Comparison of ENCODE assay signal across 21 cellular contexts in genomic region chr10:6794441-6794840, GRCh38.
DNase-seq lines count a peak whose midpoint lies in the region; ATAC-seq, FAIRE-seq and TF ChIP-seq lines count a peak whose summit lies in the region.
"Had no signal": no experiment of that assay in that cellular context is flagged by ENCODE, and none has a peak within 500 bp of the region (broad histone marks: within the 10 kb centered on the region; RNA-seq: fewer than 3 reads in every experiment).

No MANE protein-coding gene starts in this region.

- H3K79me2 ChIP-seq in SK-N-SH (ENCODE audit: insufficient read depth) (no peaks in the 10 kb centered on the region), keratinocyte (ENCODE audit: control insufficient read depth, insufficient read depth, low read length) (no peaks in the 10 kb centered on the region)

- no peak overlapping the region for H3K4me3 ChIP-seq in SK-N-SH (ENCODE audit: low read depth in 2 of 2, low read length in 1 of 2)
- peak overlapping the region; percentile 32 for H3K4me3 ChIP-seq in endodermal cell (ENCODE audit: low read length)
- peak overlapping the region; percentile 14 to 55 (median 53) for H3K4me3 ChIP-seq in keratinocyte (ENCODE audit: control insufficient read depth in 2 of 3, extremely low read depth in 1 of 3, insufficient read depth in 2 of 3, low read depth in 1 of 3, low read length in 3 of 3)
- H3K4me3 ChIP-seq in lower lobe of right lung = no peak overlapping the region
- H3K4me3 ChIP-seq in CD4-positive, alpha-beta memory T cell (ENCODE audit: low read length in 2 of 2) = no peak overlapping the region
- H3K4me3 ChIP-seq: HAP-1, K562, PC-9, SJCRH30 had no signal

- H2AFZ ChIP-seq in SK-N-SH (ENCODE audit: low read depth) = peak overlapping the region; percentile 72; the same call in 1 of the 2 replicates
- peak overlapping the region; percentile 94 for H2AFZ ChIP-seq in keratinocyte (ENCODE audit: control insufficient read depth, low read length)
- H2AFZ ChIP-seq: PC-9 had no signal

- peaks cover 5% of the 10 kb centered on the region; the same call in 1 of the 2 replicates for H3K27me3 ChIP-seq in SK-N-SH (ENCODE audit: insufficient read depth)
- no peaks in the 10 kb centered on the region for H3K27me3 ChIP-seq in endodermal cell (ENCODE audit: control insufficient read depth, insufficient read depth, low read length, poor library complexity, severe bottlenecking)
- H3K27me3 ChIP-seq in keratinocyte (ENCODE audit: control insufficient read depth, extremely low read depth, insufficient read depth, low read length) = no peaks in the 10 kb centered on the region
- H3K27me3 ChIP-seq in lower lobe of right lung (ENCODE audit: low read depth) = no peaks in the 10 kb centered on the region
- no peaks in the 10 kb centered on the region for H3K27me3 ChIP-seq in CD4-positive, alpha-beta memory T cell (ENCODE audit: insufficient read depth, low read length)
- H3K27me3 ChIP-seq: SJCRH30 had no signal

- H3K4me1 ChIP-seq in SK-N-SH (ENCODE audit: control insufficient read depth in 1 of 2, insufficient read depth in 2 of 2, low read depth in 1 of 2, low read length in 1 of 2) = no peaks in the 10 kb centered on the region
- peaks cover 9% of the 10 kb centered on the region for H3K4me1 ChIP-seq in endodermal cell (ENCODE audit: control insufficient read depth, insufficient read depth, low read length)
- peaks cover 8% of the 10 kb centered on the region for H3K4me1 ChIP-seq in keratinocyte (ENCODE audit: control insufficient read depth, extremely low read depth, insufficient read depth, low read length)
- no peaks in the 10 kb centered on the region for H3K4me1 ChIP-seq in lower lobe of right lung
- H3K4me1 ChIP-seq in CD4-positive, alpha-beta memory T cell (ENCODE audit: insufficient read depth, low read length) = no peaks in the 10 kb centered on the region
- H3K4me1 ChIP-seq: SJCRH30 had no signal

- TF ChIP-seq EP300 in SK-N-SH (IDR thresholded peaks at IDR 0.05; ENCODE audit: borderline replicate concordance in 1 of 2, low read depth in 1 of 2, low read length in 1 of 2) = no peak

- H3K27ac Mint-ChIP-seq in endodermal cell (peak overlapping the region; percentile 17), mesothelial cell of epicardium (no peak overlapping the region)
- no peak overlapping the region for H3K27ac Mint-ChIP-seq in CD4-positive, alpha-beta memory T cell
- H3K27ac Mint-ChIP-seq: CD8-positive, alpha-beta memory T cell had no signal

- no peak for FAIRE-seq in keratinocyte (lab: Jason Lieb, UNC)
- FAIRE-seq: GM19239, HTR-8/SVneo, K562 had no signal

- H3K4me2 ChIP-seq in SK-N-SH (no peak overlapping the region), keratinocyte (ENCODE audit: control insufficient read depth, extremely low read depth, insufficient read depth, low read depth, low read length) (peak overlapping the region; percentile 98)
- H3K4me2 ChIP-seq: PC-9 had no signal

- DNase-seq in SK-N-SH (no peak), endodermal cell (no peak), keratinocyte (ENCODE audit: low read depth, low spot score) (no peak), mesothelial cell of epicardium (ENCODE audit: low spot score in 2 of 2, unreplicated experiment in 2 of 2) (no peak), lower lobe of right lung (no peak)
- DNase-seq in CD4-positive, alpha-beta memory T cell = no peak
- DNase-seq: CD8-positive, alpha-beta memory T cell; MV-4-11; NCI-H1417; NCI-H1930; NCI-H510A; NCI-H774; PC-9; SJCRH30 had no signal

- CTCF ChIA-PET in SK-N-SH (lab: Yijun Ruan, JAX) = no interaction called here
- CTCF ChIA-PET in CD4-positive, alpha-beta memory T cell (lab: Charles Lee; ENCODE audit: partially characterized antibody) = no interaction called here

- H4K20me1 ChIP-seq in SK-N-SH (ENCODE audit: insufficient read depth) = no peaks in the 10 kb centered on the region
- no peaks in the 10 kb centered on the region for H4K20me1 ChIP-seq in keratinocyte (ENCODE audit: control insufficient read depth, extremely low read depth, insufficient read depth, low read length)

- no peak for TF ChIP-seq CTCF in SK-N-SH (IDR thresholded peaks at IDR 0.05)
- no peak for TF ChIP-seq CTCF in endodermal cell (conservative IDR thresholded peaks at IDR 0.05)
- TF ChIP-seq CTCF in keratinocyte (optimal IDR thresholded peaks at IDR 0.05 in 1 of 3, IDR thresholded peaks at IDR 0.05 in 1 of 3, conservative IDR thresholded peaks at IDR 0.05 in 1 of 3; ENCODE audit: extremely low read depth in 1 of 3, insufficient read depth in 2 of 3, low read length in 3 of 3) = no peak
- no peak for TF ChIP-seq CTCF in mesothelial cell of epicardium (IDR thresholded peaks at IDR 0.05; ENCODE audit: unreplicated experiment)
- TF ChIP-seq CTCF in lower lobe of right lung (IDR thresholded peaks at IDR 0.05) = no peak

- intact Hi-C loops in lower lobe of right lung (cut with DNase I) = no loop called here
- intact Hi-C loops in CD4-positive, alpha-beta memory T cell (cut with micrococcal nuclease) = no loop called here

- WGBS in SK-N-SH (ENCODE audit: low lambda C conversion rate) = 42% methylated on average over 10 of the region's 10 CpGs
- WGBS in endodermal cell (ENCODE audit: insufficient coverage in 1 of 2, insufficient read length in 1 of 2), 2 experiments = 72 to 76% methylated on average over 9 to 10 of the region's 10 CpGs

- no peaks in the 10 kb centered on the region for H3F3A ChIP-seq in SK-N-SH (replicated peaks; ENCODE audit: insufficient read depth)

- H3K9me3 ChIP-seq in SK-N-SH (no peaks in the 10 kb centered on the region), endodermal cell (ENCODE audit: control insufficient read depth, low read length) (no peaks in the 10 kb centered on the region), keratinocyte (ENCODE audit: control insufficient read depth, low read depth, low read length) (no peaks in the 10 kb centered on the region), lower lobe of right lung (no peaks in the 10 kb centered on the region)
- H3K9me3 ChIP-seq in CD4-positive, alpha-beta memory T cell (ENCODE audit: control insufficient read depth in 1 of 2, low read length in 2 of 2) = no peaks in the 10 kb centered on the region
- H3K9me3 ChIP-seq: HAP-1, SJCRH30 had no signal

- H3K27ac ChIP-seq in SK-N-SH (ENCODE audit: low read depth in 2 of 2, low read length in 1 of 2) (no peak overlapping the region), endodermal cell (ENCODE audit: low read depth, low read length) (no peak overlapping the region), keratinocyte (ENCODE audit: control insufficient read depth, insufficient read depth, low read length) (peak overlapping the region; percentile 64), lower lobe of right lung (no peak overlapping the region)
- H3K27ac ChIP-seq in CD4-positive, alpha-beta memory T cell (ENCODE audit: low read depth, low read length) = no peak overlapping the region
- H3K27ac ChIP-seq: HL-60, PC-9, SJCRH30 had no signal

- H3K27me3 Mint-ChIP-seq in endodermal cell (ENCODE audit: insufficient read depth) (no peaks in the 10 kb centered on the region), mesothelial cell of epicardium (ENCODE audit: low read depth) (peaks cover 15% of the 10 kb centered on the region)
- H3K27me3 Mint-ChIP-seq in CD4-positive, alpha-beta memory T cell = peaks cover 4 to 9% of the 10 kb centered on the region in 2 donors

- H3K36me3 ChIP-seq in SK-N-SH (replicated peaks in 1 of 2; ENCODE audit: control insufficient read depth in 1 of 2, insufficient read depth in 2 of 2, low read length in 1 of 2) (no peaks in the 10 kb centered on the region), endodermal cell (ENCODE audit: control insufficient read depth, insufficient read depth, low read length) (no peaks in the 10 kb centered on the region), keratinocyte (ENCODE audit: control insufficient read depth in 2 of 2, extremely low read depth in 1 of 2, insufficient read depth in 2 of 2, low read length in 2 of 2) (peaks cover 2 to 7% of the 10 kb centered on the region in 2 experiments), lower lobe of right lung (no peaks in the 10 kb centered on the region)
- H3K36me3 ChIP-seq in CD4-positive, alpha-beta memory T cell (ENCODE audit: insufficient read depth, low read length) = no peaks in the 10 kb centered on the region
- H3K36me3 ChIP-seq: HAP-1, SJCRH30 had no signal

- ATAC-seq in SK-N-SH treated with all-trans-retinoic acid at 6 μM for 48 hours (no peak), lower lobe of right lung (no peak), HG03354 (IDR thresholded peaks at IDR 0.05; ENCODE audit: poor library complexity, severe bottlenecking, unreplicated experiment) (no peak)
- ATAC-seq: K562 had no signal

- peak overlapping the region; percentile 4 for H3K4me3 Mint-ChIP-seq in endodermal cell
- H3K4me3 Mint-ChIP-seq in mesothelial cell of epicardium = no peak overlapping the region
- no peak overlapping the region for H3K4me3 Mint-ChIP-seq in CD4-positive, alpha-beta memory T cell
- H3K4me3 Mint-ChIP-seq: CD8-positive, alpha-beta memory T cell had no signal

- H3K36me3 Mint-ChIP-seq in endodermal cell (ENCODE audit: low read depth) (no peaks in the 10 kb centered on the region), mesothelial cell of epicardium (no peaks in the 10 kb centered on the region)
- no peaks in the 10 kb centered on the region for H3K36me3 Mint-ChIP-seq in CD4-positive, alpha-beta memory T cell
- H3K36me3 Mint-ChIP-seq: CD8-positive, alpha-beta memory T cell had no signal

- no peak for TF ChIP-seq RAD21 in SK-N-SH (IDR thresholded peaks at IDR 0.05; ENCODE audit: low read length)

- no peaks in the 10 kb centered on the region for H3K9me1 ChIP-seq in keratinocyte (ENCODE audit: control insufficient read depth, extremely low read depth, insufficient read depth, low read length)

- dilution Hi-C loops in keratinocyte (cut with MboI; ENCODE audit: extremely low pct_ligation_motif_present, low sequenced_read_pairs) = no loop called here

- POLR2A ChIA-PET in SK-N-SH (lab: Yijun Ruan, JAX) = no interaction called here
- POLR2A ChIA-PET in CD4-positive, alpha-beta memory T cell (lab: Charles Lee; ENCODE audit: partially characterized antibody) = no interaction called here

- H3K9ac ChIP-seq in SK-N-SH (no peak overlapping the region), endodermal cell (ENCODE audit: extremely low read depth, low read length, poor library complexity, severe bottlenecking) (no peak overlapping the region), keratinocyte (ENCODE audit: control insufficient read depth, extremely low read depth, insufficient read depth, low read length) (peak overlapping the region; percentile 56)

- H3K9me2 ChIP-seq in SK-N-SH = no peaks in the 10 kb centered on the region

- H3K9me3 Mint-ChIP-seq in endodermal cell (no peaks in the 10 kb centered on the region), mesothelial cell of epicardium (no peaks in the 10 kb centered on the region)
- H3K9me3 Mint-ChIP-seq in CD4-positive, alpha-beta memory T cell = peaks cover 0 to 1% (median 0%) of the 10 kb centered on the region in 8 donors
- H3K9me3 Mint-ChIP-seq: CD8-positive, alpha-beta memory T cell had no signal

- peaks cover 34% of the 10 kb centered on the region for H3K4me1 Mint-ChIP-seq in endodermal cell
- H3K4me1 Mint-ChIP-seq in mesothelial cell of epicardium = peaks cover 7% of the 10 kb centered on the region
- no peaks in the 10 kb centered on the region for H3K4me1 Mint-ChIP-seq in CD4-positive, alpha-beta memory T cell
- H3K4me1 Mint-ChIP-seq: CD8-positive, alpha-beta memory T cell had no signal

TF ChIP-seq in SK-N-SH, 30 proteins besides CTCF, POLR2A, EP300 and RAD21 (continues in another document):
- TF ChIP-seq JUND (IDR thresholded peaks at IDR 0.05) = no peak

Comparison
In these comparisons a context has a peak if more than half of its experiments do, and no peak if none do; other contexts are left out.
1. H3K4me3 ChIP-seq: peak in endodermal cell (single experiment) and keratinocyte (3 of 3); none in SK-N-SH (0 of 2), lower lobe of right lung (single experiment) and CD4-positive, alpha-beta memory T cell (0 of 2).